Comparison of ENCODE assay signal across 1 cellular context in the genomic region with DNA sequence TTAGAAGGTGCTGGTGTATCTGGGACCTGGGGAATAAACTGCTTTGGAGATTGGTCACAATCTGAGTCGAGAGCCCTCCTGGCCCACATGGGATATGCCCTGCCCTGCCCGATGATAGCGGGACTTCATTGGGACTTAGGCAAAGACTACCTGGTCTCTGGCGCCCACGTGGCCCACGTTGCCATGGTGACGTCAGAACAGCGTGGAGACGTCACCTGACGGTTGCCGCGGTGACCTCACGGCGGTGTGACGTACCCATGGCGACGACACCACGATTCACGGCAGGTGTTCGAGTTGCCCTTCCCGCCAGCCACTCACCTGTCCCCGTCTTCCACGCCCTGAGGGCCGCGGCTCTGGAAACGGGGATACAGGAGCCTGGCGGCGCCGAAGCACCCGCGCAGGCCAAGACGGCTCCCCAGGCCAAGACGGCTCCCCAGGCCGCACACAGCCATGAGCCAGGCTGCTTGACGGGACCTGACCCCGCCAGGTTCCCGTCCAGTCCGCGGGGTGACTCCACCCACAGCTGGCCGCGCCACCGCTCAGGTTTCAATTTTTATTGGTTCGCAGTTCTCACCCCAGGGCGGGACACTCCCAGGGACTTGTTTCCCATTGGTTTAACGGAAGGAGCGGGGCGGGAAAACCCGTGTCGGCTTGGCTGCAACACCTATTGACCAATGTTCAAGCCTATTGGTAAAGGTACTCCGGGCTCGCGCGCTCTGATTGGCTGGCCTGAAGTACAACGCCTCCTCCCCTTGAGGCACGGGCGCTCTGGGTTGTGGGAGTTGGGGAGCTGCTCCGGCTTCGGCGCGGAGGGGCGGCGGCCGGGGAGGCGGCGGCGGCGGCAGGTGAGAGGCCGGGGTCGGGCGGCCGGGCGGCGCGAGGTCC.
TF ChIP-seq lines count a peak whose summit lies in the region.

A gene (minus strand): TSS at position 476 of the 885 bp plus-strand sequence. CDS start 24 bp downstream, at position 452.
A gene (plus strand): TSS at position 766 of the 885 bp plus-strand sequence. CDS start 1,029 bp downstream, outside the sequence.

TF ChIP-seq in HepG2, 621 proteins besides CTCF, POLR2A, EP300 and RAD21 (continued from another document and continues in another):
- TF ChIP-seq JARID2 (CRISPR knock-in tag; IDR thresholded peaks at IDR 0.05; ENCODE audit: insufficient replicate concordance) (no peak), ZNF883 (CRISPR knock-in tag; IDR thresholded peaks at IDR 0.05; ENCODE audit: not compliant biosample characterization) (no peak), ETV5 (CRISPR knock-in tag; IDR thresholded peaks at IDR 0.05; ENCODE audit: borderline replicate concordance) (no peak; the same call in 1 of the 2 replicates), SCMH1 (CRISPR knock-in tag; IDR thresholded peaks at IDR 0.05; ENCODE audit: borderline replicate concordance) (no peak), HOXA3 (CRISPR knock-in tag; IDR thresholded peaks at IDR 0.05) (peak; percentile 100), ZNF143 (CRISPR knock-in tag; IDR thresholded peaks at IDR 0.05) (peak; percentile 74; the same call in 1 of the 2 replicates), KLF6 (CRISPR knock-in tag; IDR thresholded peaks at IDR 0.05) (peak; percentile 72; the same call in 1 of the 2 replicates), CAMTA2 (CRISPR knock-in tag; IDR thresholded peaks at IDR 0.05; ENCODE audit: borderline replicate concordance) (peak; percentile 94), ISX (CRISPR knock-in tag; conservative IDR thresholded peaks at IDR 0.05) (no peak), SRSF1 (optimal IDR thresholded peaks at IDR 0.05; ENCODE audit: low read depth, low read length) (no peak), NR2F6 (IDR thresholded peaks at IDR 0.05) (no peak), NR2F6 (CRISPR knock-in tag; IDR thresholded peaks at IDR 0.05) (peak; percentile 63), NFE2 (CRISPR knock-in tag; IDR thresholded peaks at IDR 0.05) (no peak), PHF8 (CRISPR knock-in tag; IDR thresholded peaks at IDR 0.05) (peak; percentile 98), JUNB (CRISPR knock-in tag; IDR thresholded peaks at IDR 0.05; ENCODE audit: borderline replicate concordance) (no peak), HMG20A (CRISPR knock-in tag; IDR thresholded peaks at IDR 0.05; ENCODE audit: borderline replicate concordance) (no peak), PHF21A (CRISPR knock-in tag; IDR thresholded peaks at IDR 0.05) (peak; percentile 81), LCORL (IDR thresholded peaks at IDR 0.05) (no peak), LCORL (CRISPR knock-in tag; IDR thresholded peaks at IDR 0.05) (0 out of 2 replicates have a peak, but pooled peaks have one; percentile 48), GABPB1 (CRISPR knock-in tag; IDR thresholded peaks at IDR 0.05) (peak; percentile 86), KLF9 (CRISPR knock-in tag; IDR thresholded peaks at IDR 0.05; ENCODE audit: low read depth) (no peak; the same call in 1 of the 2 replicates), ZSCAN31 (CRISPR knock-in tag; IDR thresholded peaks at IDR 0.05; ENCODE audit: low read depth) (peak; percentile 75; the same call in 1 of the 2 replicates), KAT7 (CRISPR knock-in tag; IDR thresholded peaks at IDR 0.05; ENCODE audit: borderline replicate concordance) (peak; percentile 85; the same call in 1 of the 2 replicates), ZNF878 (CRISPR knock-in tag; IDR thresholded peaks at IDR 0.05) (peak; percentile 13; the same call in 1 of the 2 replicates), ATF1 (CRISPR knock-in tag; IDR thresholded peaks at IDR 0.05) (peak; percentile 98)
- TF ChIP-seq, protein P1, sequence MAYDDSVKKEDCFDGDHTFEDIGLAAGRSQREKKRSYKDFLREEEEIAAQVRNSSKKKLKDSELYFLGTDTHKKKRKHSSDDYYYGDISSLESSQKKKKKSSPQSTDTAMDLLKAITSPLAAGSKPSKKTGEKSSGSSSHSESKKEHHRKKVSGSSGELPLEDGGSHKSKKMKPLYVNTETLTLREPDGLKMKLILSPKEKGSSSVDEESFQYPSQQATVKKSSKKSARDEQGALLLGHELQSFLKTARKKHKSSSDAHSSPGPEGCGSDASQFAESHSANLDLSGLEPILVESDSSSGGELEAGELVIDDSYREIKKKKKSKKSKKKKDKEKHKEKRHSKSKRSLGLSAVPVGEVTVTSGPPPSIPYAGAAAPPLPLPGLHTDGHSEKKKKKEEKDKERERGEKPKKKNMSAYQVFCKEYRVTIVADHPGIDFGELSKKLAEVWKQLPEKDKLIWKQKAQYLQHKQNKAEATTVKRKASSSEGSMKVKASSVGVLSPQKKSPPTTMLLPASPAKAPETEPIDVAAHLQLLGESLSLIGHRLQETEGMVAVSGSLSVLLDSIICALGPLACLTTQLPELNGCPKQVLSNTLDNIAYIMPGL (CRISPR knock-in tag; IDR thresholded peaks at IDR 0.05; ENCODE audit: borderline replicate concordance in 1 of 2, low read depth in 1 of 2), result peak; percentile 84 to 89; a peak in 3 of 4 replicates
- TF ChIP-seq, protein P2, sequence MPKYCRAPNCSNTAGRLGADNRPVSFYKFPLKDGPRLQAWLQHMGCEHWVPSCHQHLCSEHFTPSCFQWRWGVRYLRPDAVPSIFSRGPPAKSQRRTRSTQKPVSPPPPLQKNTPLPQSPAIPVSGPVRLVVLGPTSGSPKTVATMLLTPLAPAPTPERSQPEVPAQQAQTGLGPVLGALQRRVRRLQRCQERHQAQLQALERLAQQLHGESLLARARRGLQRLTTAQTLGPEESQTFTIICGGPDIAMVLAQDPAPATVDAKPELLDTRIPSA (CRISPR knock-in tag; IDR thresholded peaks at IDR 0.05; ENCODE audit: borderline replicate concordance), result no peak
- TF ChIP-seq, protein P3, sequence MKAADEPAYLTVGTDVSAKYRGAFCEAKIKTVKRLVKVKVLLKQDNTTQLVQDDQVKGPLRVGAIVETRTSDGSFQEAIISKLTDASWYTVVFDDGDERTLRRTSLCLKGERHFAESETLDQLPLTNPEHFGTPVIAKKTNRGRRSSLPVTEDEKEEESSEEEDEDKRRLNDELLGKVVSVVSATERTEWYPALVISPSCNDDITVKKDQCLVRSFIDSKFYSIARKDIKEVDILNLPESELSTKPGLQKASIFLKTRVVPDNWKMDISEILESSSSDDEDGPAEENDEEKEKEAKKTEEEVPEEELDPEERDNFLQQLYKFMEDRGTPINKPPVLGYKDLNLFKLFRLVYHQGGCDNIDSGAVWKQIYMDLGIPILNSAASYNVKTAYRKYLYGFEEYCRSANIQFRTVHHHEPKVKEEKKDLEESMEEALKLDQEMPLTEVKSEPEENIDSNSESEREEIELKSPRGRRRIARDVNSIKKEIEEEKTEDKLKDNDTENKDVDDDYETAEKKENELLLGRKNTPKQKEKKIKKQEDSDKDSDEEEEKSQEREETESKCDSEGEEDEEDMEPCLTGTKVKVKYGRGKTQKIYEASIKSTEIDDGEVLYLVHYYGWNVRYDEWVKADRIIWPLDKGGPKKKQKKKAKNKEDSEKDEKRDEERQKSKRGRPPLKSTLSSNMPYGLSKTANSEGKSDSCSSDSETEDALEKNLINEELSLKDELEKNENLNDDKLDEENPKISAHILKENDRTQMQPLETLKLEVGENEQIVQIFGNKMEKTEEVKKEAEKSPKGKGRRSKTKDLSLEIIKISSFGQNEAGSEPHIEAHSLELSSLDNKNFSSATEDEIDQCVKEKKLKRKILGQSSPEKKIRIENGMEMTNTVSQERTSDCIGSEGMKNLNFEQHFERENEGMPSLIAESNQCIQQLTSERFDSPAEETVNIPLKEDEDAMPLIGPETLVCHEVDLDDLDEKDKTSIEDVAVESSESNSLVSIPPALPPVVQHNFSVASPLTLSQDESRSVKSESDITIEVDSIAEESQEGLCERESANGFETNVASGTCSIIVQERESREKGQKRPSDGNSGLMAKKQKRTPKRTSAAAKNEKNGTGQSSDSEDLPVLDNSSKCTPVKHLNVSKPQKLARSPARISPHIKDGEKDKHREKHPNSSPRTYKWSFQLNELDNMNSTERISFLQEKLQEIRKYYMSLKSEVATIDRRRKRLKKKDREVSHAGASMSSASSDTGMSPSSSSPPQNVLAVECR (CRISPR knock-in tag; IDR thresholded peaks at IDR 0.05; ENCODE audit: borderline replicate concordance), result peak; percentile 99
- TF ChIP-seq, protein P4, sequence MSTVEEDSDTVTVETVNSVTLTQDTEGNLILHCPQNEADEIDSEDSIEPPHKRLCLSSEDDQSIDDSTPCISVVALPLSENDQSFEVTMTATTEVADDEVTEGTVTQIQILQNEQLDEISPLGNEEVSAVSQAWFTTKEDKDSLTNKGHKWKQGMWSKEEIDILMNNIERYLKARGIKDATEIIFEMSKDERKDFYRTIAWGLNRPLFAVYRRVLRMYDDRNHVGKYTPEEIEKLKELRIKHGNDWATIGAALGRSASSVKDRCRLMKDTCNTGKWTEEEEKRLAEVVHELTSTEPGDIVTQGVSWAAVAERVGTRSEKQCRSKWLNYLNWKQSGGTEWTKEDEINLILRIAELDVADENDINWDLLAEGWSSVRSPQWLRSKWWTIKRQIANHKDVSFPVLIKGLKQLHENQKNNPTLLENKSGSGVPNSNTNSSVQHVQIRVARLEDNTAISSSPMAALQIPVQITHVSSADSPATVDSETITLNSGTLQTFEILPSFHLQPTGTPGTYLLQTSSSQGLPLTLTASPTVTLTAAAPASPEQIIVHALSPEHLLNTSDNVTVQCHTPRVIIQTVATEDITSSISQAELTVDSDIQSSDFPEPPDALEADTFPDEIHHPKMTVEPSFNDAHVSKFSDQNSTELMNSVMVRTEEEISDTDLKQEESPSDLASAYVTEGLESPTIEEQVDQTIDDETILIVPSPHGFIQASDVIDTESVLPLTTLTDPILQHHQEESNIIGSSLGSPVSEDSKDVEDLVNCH (CRISPR knock-in tag; IDR thresholded peaks at IDR 0.05), result no peak
- TF ChIP-seq, protein P5, sequence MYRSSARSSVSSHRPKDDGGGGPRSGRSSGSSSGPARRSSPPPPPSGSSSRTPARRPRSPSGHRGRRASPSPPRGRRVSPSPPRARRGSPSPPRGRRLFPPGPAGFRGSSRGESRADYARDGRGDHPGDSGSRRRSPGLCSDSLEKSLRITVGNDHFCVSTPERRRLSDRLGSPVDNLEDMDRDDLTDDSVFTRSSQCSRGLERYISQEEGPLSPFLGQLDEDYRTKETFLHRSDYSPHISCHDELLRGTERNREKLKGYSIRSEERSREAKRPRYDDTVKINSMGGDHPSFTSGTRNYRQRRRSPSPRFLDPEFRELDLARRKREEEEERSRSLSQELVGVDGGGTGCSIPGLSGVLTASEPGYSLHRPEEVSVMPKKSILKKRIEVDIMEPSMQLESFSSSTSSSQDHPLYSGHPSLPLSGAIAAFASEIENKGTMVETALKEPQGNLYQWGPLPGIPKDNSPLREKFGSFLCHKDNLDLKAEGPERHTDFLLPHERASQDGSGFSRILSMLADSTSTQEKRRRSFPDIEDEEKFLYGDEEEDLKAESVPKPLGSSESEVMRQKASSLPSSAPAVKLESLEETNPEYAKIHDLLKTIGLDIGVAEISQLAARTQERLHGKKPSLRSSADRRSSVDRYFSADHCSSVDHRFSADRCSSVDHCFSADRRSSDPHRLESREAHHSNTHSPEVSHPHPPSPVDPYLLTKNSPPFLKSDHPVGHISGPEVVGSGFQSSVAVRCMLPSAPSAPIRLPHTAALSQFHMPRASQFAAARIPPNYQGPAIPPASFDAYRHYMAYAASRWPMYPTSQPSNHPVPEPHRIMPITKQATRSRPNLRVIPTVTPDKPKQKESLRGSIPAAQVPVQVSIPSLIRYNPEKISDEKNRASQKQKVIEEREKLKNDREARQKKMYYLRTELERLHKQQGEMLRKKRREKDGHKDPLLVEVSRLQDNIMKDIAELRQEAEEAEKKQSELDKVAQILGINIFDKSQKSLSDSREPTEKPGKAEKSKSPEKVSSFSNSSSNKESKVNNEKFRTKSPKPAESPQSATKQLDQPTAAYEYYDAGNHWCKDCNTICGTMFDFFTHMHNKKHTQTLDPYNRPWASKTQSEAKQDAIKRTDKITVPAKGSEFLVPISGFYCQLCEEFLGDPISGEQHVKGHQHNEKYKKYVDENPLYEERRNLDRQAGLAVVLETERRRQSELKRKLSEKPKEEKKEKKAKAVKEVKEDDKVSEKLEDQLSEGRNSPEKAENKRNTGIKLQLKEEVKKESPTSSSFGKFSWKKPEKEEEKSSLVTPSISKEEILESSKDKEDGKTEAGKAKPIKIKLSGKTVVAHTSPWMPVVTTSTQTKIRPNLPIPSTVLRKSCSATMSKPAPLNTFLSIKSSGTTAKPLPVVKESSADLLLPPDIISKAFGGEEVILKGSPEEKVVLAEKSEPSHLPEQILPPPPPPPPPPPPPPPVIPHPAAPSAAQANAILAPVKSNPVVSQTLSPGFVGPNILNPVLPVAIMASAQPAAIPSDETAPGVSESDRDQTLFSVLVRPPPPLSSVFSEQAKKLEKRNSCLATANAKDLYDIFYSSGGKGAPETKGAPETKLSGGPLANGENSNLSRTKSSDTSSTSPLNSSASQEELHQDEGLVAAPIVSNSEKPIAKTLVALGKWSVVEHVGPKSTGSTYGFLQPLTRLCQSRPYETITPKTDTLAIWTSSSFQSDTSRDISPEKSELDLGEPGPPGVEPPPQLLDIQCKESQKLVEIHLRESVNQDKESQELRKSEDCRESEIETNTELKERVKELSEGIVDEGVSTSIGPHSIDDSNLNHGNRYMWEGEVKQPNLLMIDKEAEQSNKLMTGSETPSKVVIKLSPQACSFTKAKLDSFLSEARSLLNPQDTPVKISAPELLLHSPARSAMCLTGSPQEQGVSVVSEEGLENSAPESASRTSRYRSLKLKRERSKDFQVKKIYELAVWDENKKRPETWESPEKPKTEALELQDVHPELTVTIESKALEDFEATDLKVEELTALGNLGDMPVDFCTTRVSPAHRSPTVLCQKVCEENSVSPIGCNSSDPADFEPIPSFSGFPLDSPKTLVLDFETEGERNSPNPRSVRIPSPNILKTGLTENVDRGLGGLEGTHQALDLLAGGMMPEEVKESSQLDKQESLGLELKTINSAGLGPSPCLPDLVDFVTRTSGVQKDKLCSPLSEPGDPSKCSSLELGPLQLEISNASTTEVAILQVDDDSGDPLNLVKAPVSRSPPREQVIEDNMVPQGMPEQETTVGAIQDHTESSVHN (CRISPR knock-in tag; IDR thresholded peaks at IDR 0.05), result peak; percentile 77; the same call in 1 of the 2 replicates
- TF ChIP-seq, protein P6, sequence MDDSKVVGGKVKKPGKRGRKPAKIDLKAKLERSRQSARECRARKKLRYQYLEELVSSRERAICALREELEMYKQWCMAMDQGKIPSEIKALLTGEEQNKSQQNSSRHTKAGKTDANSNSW (CRISPR knock-in tag; IDR thresholded peaks at IDR 0.05; ENCODE audit: borderline replicate concordance), result no peak
- TF ChIP-seq, protein P7, sequence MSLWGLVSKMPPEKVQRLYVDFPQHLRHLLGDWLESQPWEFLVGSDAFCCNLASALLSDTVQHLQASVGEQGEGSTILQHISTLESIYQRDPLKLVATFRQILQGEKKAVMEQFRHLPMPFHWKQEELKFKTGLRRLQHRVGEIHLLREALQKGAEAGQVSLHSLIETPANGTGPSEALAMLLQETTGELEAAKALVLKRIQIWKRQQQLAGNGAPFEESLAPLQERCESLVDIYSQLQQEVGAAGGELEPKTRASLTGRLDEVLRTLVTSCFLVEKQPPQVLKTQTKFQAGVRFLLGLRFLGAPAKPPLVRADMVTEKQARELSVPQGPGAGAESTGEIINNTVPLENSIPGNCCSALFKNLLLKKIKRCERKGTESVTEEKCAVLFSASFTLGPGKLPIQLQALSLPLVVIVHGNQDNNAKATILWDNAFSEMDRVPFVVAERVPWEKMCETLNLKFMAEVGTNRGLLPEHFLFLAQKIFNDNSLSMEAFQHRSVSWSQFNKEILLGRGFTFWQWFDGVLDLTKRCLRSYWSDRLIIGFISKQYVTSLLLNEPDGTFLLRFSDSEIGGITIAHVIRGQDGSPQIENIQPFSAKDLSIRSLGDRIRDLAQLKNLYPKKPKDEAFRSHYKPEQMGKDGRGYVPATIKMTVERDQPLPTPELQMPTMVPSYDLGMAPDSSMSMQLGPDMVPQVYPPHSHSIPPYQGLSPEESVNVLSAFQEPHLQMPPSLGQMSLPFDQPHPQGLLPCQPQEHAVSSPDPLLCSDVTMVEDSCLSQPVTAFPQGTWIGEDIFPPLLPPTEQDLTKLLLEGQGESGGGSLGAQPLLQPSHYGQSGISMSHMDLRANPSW (CRISPR knock-in tag; IDR thresholded peaks at IDR 0.05; ENCODE audit: borderline replicate concordance), result no peak
